ENCODE assay signal across 15 cellular contexts in the genomic region with DNA sequence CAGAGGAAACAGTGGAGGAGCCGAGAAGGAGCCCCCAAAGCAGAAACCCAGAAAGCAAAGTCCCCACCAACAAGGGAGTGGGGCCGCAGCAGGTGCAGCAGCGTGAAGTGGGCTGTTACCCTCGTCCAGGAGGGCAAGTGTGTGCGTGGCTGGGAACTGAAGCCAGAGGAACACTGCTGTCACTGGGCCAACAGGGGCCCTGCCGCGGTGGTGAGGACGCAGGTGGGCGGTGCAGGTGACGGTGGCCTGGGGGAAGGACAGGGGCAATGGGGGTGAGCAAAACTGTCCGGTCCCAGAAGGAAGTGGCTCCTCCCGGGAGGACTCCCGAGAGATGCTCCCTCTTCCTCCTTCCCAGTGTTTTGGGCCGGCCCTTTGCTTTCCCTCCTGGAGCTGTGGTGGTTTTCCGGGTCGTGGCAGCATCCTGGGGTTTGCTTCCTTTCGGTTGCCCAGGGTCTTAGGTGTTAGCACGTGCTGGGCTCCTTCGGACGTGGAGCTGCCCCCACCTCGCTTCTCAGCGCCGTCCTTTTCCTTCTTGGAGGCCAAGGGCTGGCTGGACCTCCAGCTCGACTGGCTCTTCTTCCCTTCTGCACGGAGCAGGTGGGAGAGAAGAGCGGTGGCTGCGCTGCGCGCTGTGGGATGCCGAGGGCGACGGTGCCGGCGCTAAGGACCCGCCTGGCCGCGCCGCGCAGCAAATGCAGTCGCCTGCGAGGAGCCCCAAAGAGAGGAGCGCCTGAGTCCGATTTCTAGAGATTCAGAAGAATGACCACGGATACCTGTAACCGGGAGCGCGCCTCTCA.
DNase-seq lines count a peak whose midpoint lies in the region; ATAC-seq and TF ChIP-seq lines count a peak whose summit lies in the region.
"Had no signal": no experiment of that assay in that cellular context is flagged by ENCODE, and none has a peak within 500 bp of the region (broad histone marks: within the 10 kb centered on the region; RNA-seq: fewer than 3 reads in every experiment).

No MANE protein-coding gene starts in this region.

- DNase-seq in omental fat pad (ENCODE audit: low spot score) (no peak), dermis blood vessel endothelial cell (no peak), tibial artery (no peak)
- no peak for DNase-seq in naive thymus-derived CD8-positive, alpha-beta T cell
- DNase-seq: CD8-positive, alpha-beta T cell; DND-41; GF-D8; Karpas-422; NCI-H187 treated with DMSO at 0.1 percent for 48 hours; NCI-H2171; NCI-H510A; SIG-M5 had no signal

- H3K4me1 Mint-ChIP-seq in naive thymus-derived CD8-positive, alpha-beta T cell, result peaks cover 2 to 25% (median 4%) of the 10 kb centered on the region in 4 donors

- peaks cover 0 to 3% (median 0%) of the 10 kb centered on the region in 9 donors for H3K9me3 Mint-ChIP-seq in naive thymus-derived CD8-positive, alpha-beta T cell

- no peak overlapping the region for H3K4me3 Mint-ChIP-seq in naive thymus-derived CD8-positive, alpha-beta T cell
- H3K4me3 Mint-ChIP-seq: CD8-positive, alpha-beta T cell had no signal

- POLR2A ChIA-PET in naive thymus-derived CD8-positive, alpha-beta T cell (lab: Charles Lee), result no interaction called here

- no peaks in the 10 kb centered on the region for H3K36me3 ChIP-seq in tibial artery

- no peak overlapping the region for H3K27ac Mint-ChIP-seq in naive thymus-derived CD8-positive, alpha-beta T cell
- H3K27ac Mint-ChIP-seq: CD8-positive, alpha-beta T cell had no signal

- no peaks in the 10 kb centered on the region for H3K36me3 Mint-ChIP-seq in naive thymus-derived CD8-positive, alpha-beta T cell
- H3K36me3 Mint-ChIP-seq: CD8-positive, alpha-beta T cell had no signal

- H3K4me3 ChIP-seq in tibial artery, result no peak overlapping the region

- peaks cover 0 to 11% of the 10 kb centered on the region in 2 donors for H3K27me3 ChIP-seq in tibial artery

- peak; percentile 16 for ATAC-seq in omental fat pad (ENCODE audit: low FRiP score)
- ATAC-seq in naive thymus-derived CD8-positive, alpha-beta T cell, result no peak
- ATAC-seq: CD8-positive, alpha-beta T cell had no signal

- no peaks in the 10 kb centered on the region for H3K4me1 ChIP-seq in tibial artery

- peaks cover 0 to 14% (median 10%) of the 10 kb centered on the region in 5 donors for H3K27me3 Mint-ChIP-seq in naive thymus-derived CD8-positive, alpha-beta T cell

- H3K27ac ChIP-seq in angular gyrus (ENCODE audit: low read depth, low read length), result peak overlapping the region; percentile 64
- peak overlapping the region; percentile 50 for H3K27ac ChIP-seq in cingulate gyrus (ENCODE audit: low read depth, low read length)
- H3K27ac ChIP-seq in temporal lobe (ENCODE audit: low read depth, low read length), result peak overlapping the region; percentile 75
- no peak overlapping the region for H3K27ac ChIP-seq in tibial artery

- TF ChIP-seq CTCF in omental fat pad (IDR thresholded peaks at IDR 0.05) (no peak), tibial artery (IDR thresholded peaks at IDR 0.05) (no peak)

- no peaks in the 10 kb centered on the region for H3K9me3 ChIP-seq in tibial artery

- intact Hi-C loops in tibial artery (cut with DNase I; ENCODE audit: low total_unique reads), result loop anchor here (10.0 kb wide), 1 partner anchor 770 kb away; no protein-coding TSS in a partner anchor

Comparison
In these comparisons a context has a peak if more than half of its experiments do, and no peak if none do; other contexts are left out.
1. H3K27ac ChIP-seq: peak in angular gyrus (single experiment), cingulate gyrus (single experiment) and temporal lobe (single experiment); none in tibial artery (0 of 2).